In the genomic region with DNA sequence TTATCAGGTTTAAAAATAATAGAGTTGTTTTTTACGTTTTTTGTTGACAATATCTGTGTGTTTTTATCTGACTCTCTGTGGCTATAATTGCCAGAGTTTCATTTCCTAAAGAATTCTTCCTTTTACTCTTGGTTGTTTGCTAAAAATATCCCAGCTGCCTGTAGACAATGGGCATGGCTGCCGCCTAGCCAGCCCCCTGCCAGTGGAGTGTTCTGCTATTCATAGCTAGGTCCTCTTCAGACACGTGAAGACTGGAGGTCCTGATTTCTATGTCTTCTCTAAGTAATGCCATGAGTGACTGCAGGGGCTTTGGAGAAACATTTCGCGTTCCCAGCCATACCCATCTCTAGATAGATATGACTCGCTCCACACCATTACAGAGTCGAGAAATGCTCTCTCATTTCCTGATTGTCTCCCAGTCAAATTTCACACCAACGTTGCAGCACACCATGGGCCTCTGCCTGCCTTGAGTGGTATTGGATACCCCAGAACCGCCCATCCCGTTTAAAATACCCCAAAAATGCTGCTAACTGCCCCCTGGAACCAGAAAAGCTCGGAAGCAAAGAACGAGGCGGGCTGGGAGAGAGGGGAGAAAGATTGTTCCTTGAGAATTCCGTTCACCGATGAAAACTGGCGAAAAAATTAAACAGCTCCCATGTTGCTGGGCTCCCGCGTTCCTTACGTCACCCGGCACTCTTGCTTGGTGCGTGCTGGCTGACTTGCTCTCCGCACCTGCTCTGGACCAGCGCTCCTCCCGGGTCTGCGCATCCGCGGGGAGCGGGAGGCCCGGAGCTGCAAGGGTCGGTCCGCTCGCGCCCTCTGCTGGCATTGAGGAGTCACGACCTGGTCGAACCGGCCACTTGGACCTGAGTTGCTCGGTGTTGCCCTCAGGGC, we compare ENCODE assay signal across 8 cellular contexts.
A peak's percentile ranks its signal among the peaks of the same experiment; 100 is the strongest.
DNase-seq lines count a peak whose midpoint lies in the region; FAIRE-seq and TF ChIP-seq lines count a peak whose summit lies in the region.

No MANE protein-coding gene starts in this region.

- peak; percentile 90 for DNase-seq in AG20443 (ENCODE audit: low spot score)
- DNase-seq in GM19239 (ENCODE audit: insufficient read length, low spot score), result peak; percentile 69
- peak; percentile 53 for DNase-seq in MV-4-11 (lab: John Stamatoyannopoulos, UW)
- peak; percentile 21 to 71 for DNase-seq in SJSA1 (ENCODE audit: low read depth in 1 of 2, low spot score in 2 of 2)
- peak; percentile 71 to 91 for DNase-seq in cardiac muscle cell (ENCODE audit: low read depth in 1 of 2, low spot score in 1 of 2)
- peak; percentile 80 for DNase-seq in pons (ENCODE audit: low spot score)
- DNase-seq in type B pancreatic cell (ENCODE audit: extremely low spot score, unreplicated experiment), result peak; percentile 93

- TF ChIP-seq CTCF in cardiac muscle cell (IDR thresholded peaks at IDR 0.05; ENCODE audit: low read depth, low read length) (peak; percentile 83), type B pancreatic cell (conservative IDR thresholded peaks at IDR 0.05) (peak; percentile 96)

- FAIRE-seq in GM19239 (lab: Jason Lieb, UNC), result peak; percentile 60

- peak overlapping the region; percentile 71 for H3K4me3 Mint-ChIP-seq in activated naive CD4-positive, alpha-beta T cell treated with anti-CD3 and anti-CD28 coated beads, Interleukin-2, amount 50 U/mL, for 24 hours
- H3K4me3 Mint-ChIP-seq in type B pancreatic cell, result peak overlapping the region; percentile 85

- no peaks in the 10 kb centered on the region for H3K36me3 ChIP-seq in SJSA1
- H3K36me3 ChIP-seq in cardiac muscle cell, result no peaks in the 10 kb centered on the region

- no peaks in the 10 kb centered on the region for H3K36me3 Mint-ChIP-seq in activated naive CD4-positive, alpha-beta T cell treated with anti-CD3 and anti-CD28 coated beads, Interleukin-2, amount 50 U/mL, for 24 hours
- H3K36me3 Mint-ChIP-seq in type B pancreatic cell, result no peaks in the 10 kb centered on the region

- H3K9me3 ChIP-seq in SJSA1 (replicated peaks), result no peaks in the 10 kb centered on the region
- no peaks in the 10 kb centered on the region for H3K9me3 ChIP-seq in cardiac muscle cell (ENCODE audit: low read depth)

- H3K27ac Mint-ChIP-seq in activated naive CD4-positive, alpha-beta T cell treated with anti-CD3 and anti-CD28 coated beads, Interleukin-2, amount 50 U/mL, for 24 hours, result no peak overlapping the region
- H3K27ac Mint-ChIP-seq in type B pancreatic cell, result peak overlapping the region; percentile 83

- H3K27me3 ChIP-seq in SJSA1 (replicated peaks), result peaks cover 7% of the 10 kb centered on the region; the same call in 1 of the 2 replicates
- no peaks in the 10 kb centered on the region for H3K27me3 ChIP-seq in cardiac muscle cell

- H3K4me1 ChIP-seq in SJSA1 (replicated peaks) (no peaks in the 10 kb centered on the region), cardiac muscle cell (ENCODE audit: low read depth) (peaks cover 11% of the 10 kb centered on the region)

- peaks cover 7% of the 10 kb centered on the region for H3K4me1 Mint-ChIP-seq in activated naive CD4-positive, alpha-beta T cell treated with anti-CD3 and anti-CD28 coated beads, Interleukin-2, amount 50 U/mL, for 24 hours
- peaks cover 18% of the 10 kb centered on the region for H3K4me1 Mint-ChIP-seq in type B pancreatic cell (ENCODE audit: unreplicated experiment)

- H3K27ac ChIP-seq in SJSA1 (no peak overlapping the region), cardiac muscle cell (no peak overlapping the region)

- H3K9me3 Mint-ChIP-seq in activated naive CD4-positive, alpha-beta T cell treated with anti-CD3 and anti-CD28 coated beads, Interleukin-2, amount 50 U/mL, for 24 hours, result no peaks in the 10 kb centered on the region
- no peaks in the 10 kb centered on the region for H3K9me3 Mint-ChIP-seq in type B pancreatic cell

- H3K4me3 ChIP-seq in SJSA1 (no peak overlapping the region), cardiac muscle cell (peak overlapping the region; percentile 4)

- H3K27me3 Mint-ChIP-seq in activated naive CD4-positive, alpha-beta T cell treated with anti-CD3 and anti-CD28 coated beads, Interleukin-2, amount 50 U/mL, for 24 hours, result peaks cover 17% of the 10 kb centered on the region
- peaks cover 31% of the 10 kb centered on the region for H3K27me3 Mint-ChIP-seq in type B pancreatic cell
